ENCODE assay signal across 19 cellular contexts in genomic region chr3:54262541-54262940, GRCh38.
"Had no signal": no experiment of that assay in that cellular context is flagged by ENCODE, and none has a peak within 500 bp of the region (broad histone marks: within the 10 kb centered on the region; RNA-seq: fewer than 3 reads in every experiment).

No MANE protein-coding gene starts in this region.

- H3K27ac ChIP-seq: body of pancreas, coronary artery, foreskin keratinocyte, tibial nerve had no signal

- H3K27me3 ChIP-seq: body of pancreas, foreskin keratinocyte, tibial nerve had no signal

- H3K4me3 ChIP-seq: body of pancreas, coronary artery, mucosa of descending colon, tibial nerve had no signal

- DNase-seq: activated CD4-positive, alpha-beta T cell treated with anti-CD3 and anti-CD28 coated beads for 1 hour; activated CD4-positive, alpha-beta T cell treated with anti-CD3 and anti-CD28 coated beads, Interleukin-2, amount 50 U/mL, for 48 hours; activated CD8-positive, alpha-beta memory T cell treated with anti-CD3 and anti-CD28 coated beads, Interleukin-2, amount 10 ng/mL, durations not matched to agents 7 days and 5 days; activated effector memory CD4-positive, alpha-beta T cell treated with Interleukin-2 at 50 U/mL for 16 hours; activated T-cell treated with anti-CD3 and anti-CD28 coated beads, Interleukin-2, amount 50 U/mL, for 24 hours; amniotic stem cell; body of pancreas; central memory CD4-positive, alpha-beta T cell; effector CD4-positive, alpha-beta T cell; foreskin keratinocyte; mammary epithelial cell; nucleus accumbens; right cardiac atrium had no signal

- ATAC-seq: activated CD8-positive, alpha-beta memory T cell treated with anti-CD3 and anti-CD28 coated beads, Interleukin-2, amount 10 ng/mL, durations not matched to agents 7 days and 5 days; activated naive CD4-positive, alpha-beta T cell treated with anti-CD3 and anti-CD28 coated beads, Interleukin-2, amount 50 U/mL, for 72 hours; body of pancreas; foreskin keratinocyte; mucosa of descending colon; natural killer cell treated with Interleukin-12 subunit alpha and Interleukin-12 subunit beta and Interleukin-15 and Interleukin-18, amount 100 ng/mL, for 72 hours; right cardiac atrium; stimulated activated memory B cell treated with anti-CD40 and anti-IgM and Interleukin-4, amounts not matched to agents 10 μg/mL and 1 μg/mL and 100 μg/mL, for 72 hours had no signal
